In genomic region chr4:173235050-173235449, GRCh38 we compare ENCODE assay signal across 21 cellular contexts.
"Had no signal": no experiment of that assay in that cellular context is flagged by ENCODE, and none has a peak within 500 bp of the region (broad histone marks: within the 10 kb centered on the region; RNA-seq: fewer than 3 reads in every experiment).

No MANE protein-coding gene starts in this region.

- ATAC-seq: activated CD4-positive, alpha-beta T cell treated with anti-CD3 and anti-CD28 coated beads for 36 hours; activated T-cell treated with anti-CD3 and anti-CD28 coated beads, Interleukin-2, amount 50 U/mL, for 72 hours; T-cell had no signal

- H3K4me1 ChIP-seq: SJSA1 had no signal

- H3K9me3 ChIP-seq: MG63, SJSA1 had no signal

- H3K36me3 ChIP-seq: brain microvascular endothelial cell, cardiac muscle cell, MG63, SJSA1 had no signal

- H3K27ac ChIP-seq: brain microvascular endothelial cell, cardiac muscle cell, SJSA1, VCaP had no signal

- H3K4me3 ChIP-seq: cardiac muscle cell, MG63, SJSA1 had no signal

- DNase-seq: activated CD4-positive, alpha-beta memory T cell treated with anti-CD3 and anti-CD28 coated beads, Interleukin-2, amount 10 ng/mL, durations not matched to agents 7 days and 5 days; activated CD4-positive, alpha-beta T cell treated with anti-CD3 and anti-CD28 coated beads for 36 hours; activated CD4-positive, alpha-beta T cell treated with anti-CD3 and anti-CD28 coated beads, Interleukin-2, amount 50 U/mL, for 1 hour; activated gamma-delta T cell treated with Interleukin-2 at 50 U/mL for 16 hours; activated naive CD4-positive, alpha-beta T cell treated with anti-CD3 and anti-CD28 coated beads, Interleukin-2, amount 10 ng/mL, durations not matched to agents 7 days and 5 days; activated naive CD8-positive, alpha-beta T cell treated with anti-CD3 and anti-CD28 coated beads for 36 hours; activated T-cell treated with anti-CD3 and anti-CD28 coated beads, Interleukin-2, amount 50 U/mL, for 72 hours; brain microvascular endothelial cell; MG63; NCI-H1105; NCI-H1436; NCI-H1694 treated with DMSO at 0.1 percent for 48 hours; NCI-H2029 treated with DMSO at 0.1 percent for 48 hours; NCI-H510A treated with DMSO at 0.1 percent for 48 hours; SHP77; T-cell; T-helper 2 cell; T1000 had no signal

- H3K27me3 ChIP-seq: brain microvascular endothelial cell, cardiac muscle cell, MG63, SJSA1 had no signal
